ENCODE assay signal across 8 cellular contexts in the genomic region with DNA sequence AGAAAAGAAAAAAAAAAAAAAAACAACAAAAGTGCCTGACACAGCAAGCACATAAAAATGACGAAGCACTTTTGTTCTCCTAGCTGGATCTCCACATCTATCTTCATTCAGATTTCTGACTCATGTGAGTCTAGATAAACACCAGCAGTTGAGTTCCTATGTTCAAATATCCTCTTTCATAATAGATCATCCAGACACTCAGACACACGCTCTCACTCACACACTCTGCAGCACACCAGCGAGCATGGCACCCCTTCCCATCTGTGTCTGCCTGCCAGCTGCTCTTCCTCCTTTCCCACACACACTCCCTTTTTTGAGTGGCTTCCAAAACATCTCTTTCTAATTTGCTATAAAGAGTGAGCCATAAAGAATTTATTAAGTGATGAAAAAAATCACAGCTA. TPM values are rescaled to one million over a fixed set of nuclear protein-coding genes. Genes with fewer than 3 reads are reported as not detected.
DNase-seq lines count a peak whose midpoint lies in the region; ATAC-seq and TF ChIP-seq lines count a peak whose summit lies in the region.

No MANE protein-coding gene starts in this region.

- intact Hi-C loops in ovary (cut with DNase I): no loop called here

- no peaks in the 10 kb centered on the region for H3K36me3 ChIP-seq in ovary

- no peaks in the 10 kb centered on the region for H3K9me3 ChIP-seq in ovary

- no peak for TF ChIP-seq EP300 in ovary (IDR thresholded peaks at IDR 0.05)

- no peak for TF ChIP-seq POLR2A in ovary (IDR thresholded peaks at IDR 0.05)

- 7 to 18% (median 17%) methylated on average over 3 of the region's 3 CpGs for WGBS in ovary, 3 donors

- H3K27ac ChIP-seq in ovary: no peak overlapping the region

- TF ChIP-seq CTCF in epithelial cell of esophagus (IDR thresholded peaks at IDR 0.05; ENCODE audit: insufficient read depth, low read depth, low read length, missing control alignments) (no peak), ovary (IDR thresholded peaks at IDR 0.05) (no peak)

- no peaks in the 10 kb centered on the region for H3K27me3 ChIP-seq in ovary

- H3K4me3 ChIP-seq in epithelial cell of esophagus (ENCODE audit: low read length): no peak overlapping the region
- no peak overlapping the region for H3K4me3 ChIP-seq in ovary

- ATAC-seq in GM18873 (IDR thresholded peaks at IDR 0.05; ENCODE audit: low FRiP score, unreplicated experiment): no peak
- no peak for ATAC-seq in HG03175 (IDR thresholded peaks at IDR 0.05; ENCODE audit: unreplicated experiment)
- ATAC-seq in HG03378 (IDR thresholded peaks at IDR 0.05; ENCODE audit: unreplicated experiment): no peak

- H3K4me1 ChIP-seq in ovary (ENCODE audit: insufficient read depth): no peaks in the 10 kb centered on the region

- DNase-seq in GF-D8 (lab: John Stamatoyannopoulos, UW): peak; percentile 73
- DNase-seq in NCI-H69 (lab: John Stamatoyannopoulos, UW): peak; percentile 59
- DNase-seq in epithelial cell of esophagus (ENCODE audit: low read depth): peak; percentile 75
- peak; percentile 20 for DNase-seq in pons (ENCODE audit: low spot score)
- DNase-seq in ovary: no peak

RNA-seq across cellular contexts. Expression of a gene that starts 19.8 kb away (rescaled TPM):
- 1 to 10 TPM; 3.4 to 8.5 (median 4.7) TPM for total RNA-seq in ovary
- 1 to 10 TPM; 3.2 to 7.1 TPM for polyA plus RNA-seq in ovary

RNA-seq across cellular contexts. Expression of a gene that starts 36.0 kb away (rescaled TPM):
- 100 to 1,000 TPM in 1 of 7 donors, 10 to 100 TPM in 6; 42.4 to 122 (median 71.0) TPM for total RNA-seq in ovary
- polyA plus RNA-seq in ovary: 100 to 1,000 TPM in 1 of 2 donors, 10 to 100 TPM in 1; 77.7 to 166 TPM

RNA-seq across cellular contexts. Expression of a gene that starts 58.3 kb away (rescaled TPM):
- total RNA-seq in ovary: not detected
- not detected for polyA plus RNA-seq in ovary

Comparison
In these comparisons a context has a peak if more than half of its experiments do, and no peak if none do; other contexts are left out.
1. DNase-seq: peak in GF-D8 (single experiment), NCI-H69 (single experiment), epithelial cell of esophagus (single experiment) and pons (single experiment); none in ovary (0 of 5).